ENCODE assay signal across 8 cellular contexts in genomic region chr14:51094282-51094821, GRCh38. TPM values are rescaled to one million over a fixed set of nuclear protein-coding genes. Genes with fewer than 3 reads are reported as not detected.
DNase-seq lines count a peak whose midpoint lies in the region; ATAC-seq lines count a peak whose summit lies in the region.

No MANE protein-coding gene starts in this region.

- no peak overlapping the region for H3K14ac ChIP-seq in trophoblast cell (ENCODE audit: low read length)

- H3K9ac ChIP-seq in trophoblast cell (ENCODE audit: low read length), result no peak overlapping the region

- peak in 3 of 5 donors; percentile 1 to 3 (median 1) for DNase-seq in CD4-positive, alpha-beta memory T cell
- peak; percentile 65 for DNase-seq in activated CD8-positive, alpha-beta memory T cell treated with anti-CD3 and anti-CD28 coated beads, Interleukin-2, amount 50 U/mL, for 48 hours
- DNase-seq in germinal center (ENCODE audit: low spot score) (peak; percentile 28), trophoblast cell (peak in 1 of 2 donors; percentile 6), DMS153 treated with DMSO at 0.1 percent for 48 hours (lab: John Stamatoyannopoulos, UW; ENCODE audit: unreplicated experiment) (no peak), NAMALWA (ENCODE audit: low spot score) (no peak)

- H2BK120ac ChIP-seq in trophoblast cell (ENCODE audit: insufficient read depth, low read length, poor library complexity), result no peak overlapping the region

- no peak overlapping the region for H4K12ac ChIP-seq in trophoblast cell (ENCODE audit: low read depth, low read length)

- H3K36me3 ChIP-seq in CD4-positive, alpha-beta memory T cell (ENCODE audit: insufficient read depth, low read length), result no peaks in the 10 kb centered on the region
- H3K36me3 ChIP-seq in trophoblast cell (ENCODE audit: control insufficient read depth in 1 of 2, insufficient read depth in 2 of 2, low read length in 2 of 2), result no peaks in the 10 kb centered on the region

- intact Hi-C loops in CD4-positive, alpha-beta memory T cell (cut with micrococcal nuclease), result loop anchor here (2.0 kb wide), 2 partner anchors 558 to 562 kb away; partner anchors contain the start of gene MAP4K5

- H3K9me3 Mint-ChIP-seq in CD4-positive, alpha-beta memory T cell, result no peaks in the 10 kb centered on the region

- WGBS in trophoblast cell (ENCODE audit: extremely low coverage, insufficient coverage, insufficient read length), result no CpG with 5 or more reads among the region's 46 CpGs

- H3K27ac Mint-ChIP-seq in CD4-positive, alpha-beta memory T cell, result no peak overlapping the region

- H4K8ac ChIP-seq in trophoblast cell (ENCODE audit: low read depth, low read length), result no peak overlapping the region

- H2AK5ac ChIP-seq in trophoblast cell (ENCODE audit: low read length), result no peak overlapping the region

- H3K4ac ChIP-seq in trophoblast cell (ENCODE audit: low read depth, low read length), result no peak overlapping the region

- H2BK5ac ChIP-seq in trophoblast cell (ENCODE audit: low read depth, low read length, poor library complexity), result no peak overlapping the region

- peak overlapping the region; percentile 90 to 96 (median 94) for H3K4me3 Mint-ChIP-seq in CD4-positive, alpha-beta memory T cell

- H3K23ac ChIP-seq in trophoblast cell (ENCODE audit: low read length), result no peak overlapping the region

- no peaks in the 10 kb centered on the region for H3K9me3 ChIP-seq in CD4-positive, alpha-beta memory T cell (ENCODE audit: control insufficient read depth in 1 of 2, low read length in 2 of 2)
- H3K9me3 ChIP-seq in trophoblast cell (ENCODE audit: insufficient read depth, low read depth, low read length), result peaks cover 4% of the 10 kb centered on the region

- no peak overlapping the region for H3K27ac ChIP-seq in CD4-positive, alpha-beta memory T cell (ENCODE audit: low read depth, low read length)
- no peak overlapping the region for H3K27ac ChIP-seq in trophoblast cell (ENCODE audit: low read depth, low read length)

- H3K18ac ChIP-seq in trophoblast cell (ENCODE audit: low read length), result no peak overlapping the region

- no peak overlapping the region for H4K91ac ChIP-seq in trophoblast cell (ENCODE audit: low read depth, low read length)

- H3K79me1 ChIP-seq in trophoblast cell (ENCODE audit: low read length), result no peaks in the 10 kb centered on the region

- ATAC-seq in HG03460 (IDR thresholded peaks at IDR 0.05; ENCODE audit: unreplicated experiment) (peak; percentile 5), HG03469 (IDR thresholded peaks at IDR 0.05; ENCODE audit: unreplicated experiment) (no peak)

- peak overlapping the region; percentile 42 to 51 for H3K4me3 ChIP-seq in CD4-positive, alpha-beta memory T cell (ENCODE audit: low read length in 2 of 2)
- peak overlapping the region; percentile 77 for H3K4me3 ChIP-seq in trophoblast cell (ENCODE audit: low read depth, low read length)

- H2AFZ ChIP-seq in trophoblast cell (ENCODE audit: insufficient read depth, low read length, poor library complexity), result peak overlapping the region; percentile 60

- H3K4me1 ChIP-seq in CD4-positive, alpha-beta memory T cell (ENCODE audit: insufficient read depth, low read length), result peaks cover 18% of the 10 kb centered on the region
- peaks cover 18 to 20% of the 10 kb centered on the region in 2 experiments for H3K4me1 ChIP-seq in trophoblast cell (ENCODE audit: control insufficient read depth in 1 of 2, insufficient read depth in 2 of 2, low read length in 2 of 2)

- H3K79me2 ChIP-seq in trophoblast cell (ENCODE audit: control insufficient read depth, insufficient read depth, low read length, poor library complexity), result no peaks in the 10 kb centered on the region

- peak overlapping the region; percentile 84 for H3K4me2 ChIP-seq in trophoblast cell (ENCODE audit: low read length)

- peaks cover 8% of the 10 kb centered on the region for H3K27me3 ChIP-seq in CD4-positive, alpha-beta memory T cell (ENCODE audit: insufficient read depth, low read length)
- peaks cover 20% of the 10 kb centered on the region for H3K27me3 ChIP-seq in trophoblast cell (ENCODE audit: insufficient read depth, low read length)

- peaks cover 12 to 31% (median 13%) of the 10 kb centered on the region in 4 donors for H3K4me1 Mint-ChIP-seq in CD4-positive, alpha-beta memory T cell

- CTCF ChIA-PET in CD4-positive, alpha-beta memory T cell (lab: Charles Lee; ENCODE audit: partially characterized antibody), result interaction anchor here (1.4 kb wide), 1 partner anchor 9 kb away, joined by 5 read pairs; no protein-coding TSS in a partner anchor

- peaks cover 5 to 20% of the 10 kb centered on the region in 2 donors for H3K27me3 Mint-ChIP-seq in CD4-positive, alpha-beta memory T cell

- POLR2A ChIA-PET in CD4-positive, alpha-beta memory T cell (lab: Charles Lee; ENCODE audit: partially characterized antibody), result no interaction called here

- peaks cover 0 to 2% of the 10 kb centered on the region in 2 donors for H3K36me3 Mint-ChIP-seq in CD4-positive, alpha-beta memory T cell

- H2BK12ac ChIP-seq in trophoblast cell (ENCODE audit: low read length), result no peak overlapping the region

RNA-seq across cellular contexts. Expression of gene TRIM9, which starts 0.6 kb away (rescaled TPM):
- total RNA-seq in CD4-positive, alpha-beta memory T cell, result under 1 TPM; 0.44 to 0.55 TPM
- polyA plus RNA-seq in CD4-positive, alpha-beta memory T cell, result under 1 TPM in 1 of 2 donors, not detected in 1; 0.05 TPM
- polyA plus RNA-seq in trophoblast cell (2013), result 0.78 and 0.79 TPM in 2 replicates

Comparison
In these comparisons a context has a peak if more than half of its experiments do, and no peak if none do; other contexts are left out.
1. DNase-seq: peak in CD4-positive, alpha-beta memory T cell (3 of 5), activated CD8-positive, alpha-beta memory T cell treated with anti-CD3 and anti-CD28 coated beads, Interleukin-2, amount 50 U/mL, for 48 hours (single experiment) and germinal center (single experiment); none in DMS153 treated with DMSO at 0.1 percent for 48 hours (single experiment) and NAMALWA (single experiment).